In the genomic region with DNA sequence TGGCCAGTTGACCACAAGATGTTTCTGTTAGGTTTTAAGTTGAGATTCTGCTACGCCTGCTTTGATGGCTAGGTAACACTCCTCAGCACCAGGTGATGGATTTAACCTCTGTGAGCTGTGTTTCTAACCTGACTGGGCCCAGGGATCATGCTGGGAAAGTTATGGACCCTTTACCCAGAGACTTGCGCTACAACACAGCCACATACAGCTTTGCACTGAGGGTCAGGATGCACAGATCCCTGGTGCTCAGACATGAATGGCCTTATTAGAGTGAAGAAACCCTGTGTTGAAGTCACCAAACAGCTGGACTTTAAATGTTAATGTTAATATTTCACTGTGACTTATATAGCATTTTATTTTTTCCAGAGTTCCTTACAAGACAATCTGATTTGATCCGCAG, we compare ENCODE assay signal across 1 cellular context.
TF ChIP-seq lines count a peak whose summit lies in the region.

No MANE protein-coding gene starts in this region.

TF ChIP-seq in HepG2, 621 proteins besides CTCF, POLR2A, EP300 and RAD21 (continued from another document and continues in another):
- TF ChIP-seq, protein P1, sequence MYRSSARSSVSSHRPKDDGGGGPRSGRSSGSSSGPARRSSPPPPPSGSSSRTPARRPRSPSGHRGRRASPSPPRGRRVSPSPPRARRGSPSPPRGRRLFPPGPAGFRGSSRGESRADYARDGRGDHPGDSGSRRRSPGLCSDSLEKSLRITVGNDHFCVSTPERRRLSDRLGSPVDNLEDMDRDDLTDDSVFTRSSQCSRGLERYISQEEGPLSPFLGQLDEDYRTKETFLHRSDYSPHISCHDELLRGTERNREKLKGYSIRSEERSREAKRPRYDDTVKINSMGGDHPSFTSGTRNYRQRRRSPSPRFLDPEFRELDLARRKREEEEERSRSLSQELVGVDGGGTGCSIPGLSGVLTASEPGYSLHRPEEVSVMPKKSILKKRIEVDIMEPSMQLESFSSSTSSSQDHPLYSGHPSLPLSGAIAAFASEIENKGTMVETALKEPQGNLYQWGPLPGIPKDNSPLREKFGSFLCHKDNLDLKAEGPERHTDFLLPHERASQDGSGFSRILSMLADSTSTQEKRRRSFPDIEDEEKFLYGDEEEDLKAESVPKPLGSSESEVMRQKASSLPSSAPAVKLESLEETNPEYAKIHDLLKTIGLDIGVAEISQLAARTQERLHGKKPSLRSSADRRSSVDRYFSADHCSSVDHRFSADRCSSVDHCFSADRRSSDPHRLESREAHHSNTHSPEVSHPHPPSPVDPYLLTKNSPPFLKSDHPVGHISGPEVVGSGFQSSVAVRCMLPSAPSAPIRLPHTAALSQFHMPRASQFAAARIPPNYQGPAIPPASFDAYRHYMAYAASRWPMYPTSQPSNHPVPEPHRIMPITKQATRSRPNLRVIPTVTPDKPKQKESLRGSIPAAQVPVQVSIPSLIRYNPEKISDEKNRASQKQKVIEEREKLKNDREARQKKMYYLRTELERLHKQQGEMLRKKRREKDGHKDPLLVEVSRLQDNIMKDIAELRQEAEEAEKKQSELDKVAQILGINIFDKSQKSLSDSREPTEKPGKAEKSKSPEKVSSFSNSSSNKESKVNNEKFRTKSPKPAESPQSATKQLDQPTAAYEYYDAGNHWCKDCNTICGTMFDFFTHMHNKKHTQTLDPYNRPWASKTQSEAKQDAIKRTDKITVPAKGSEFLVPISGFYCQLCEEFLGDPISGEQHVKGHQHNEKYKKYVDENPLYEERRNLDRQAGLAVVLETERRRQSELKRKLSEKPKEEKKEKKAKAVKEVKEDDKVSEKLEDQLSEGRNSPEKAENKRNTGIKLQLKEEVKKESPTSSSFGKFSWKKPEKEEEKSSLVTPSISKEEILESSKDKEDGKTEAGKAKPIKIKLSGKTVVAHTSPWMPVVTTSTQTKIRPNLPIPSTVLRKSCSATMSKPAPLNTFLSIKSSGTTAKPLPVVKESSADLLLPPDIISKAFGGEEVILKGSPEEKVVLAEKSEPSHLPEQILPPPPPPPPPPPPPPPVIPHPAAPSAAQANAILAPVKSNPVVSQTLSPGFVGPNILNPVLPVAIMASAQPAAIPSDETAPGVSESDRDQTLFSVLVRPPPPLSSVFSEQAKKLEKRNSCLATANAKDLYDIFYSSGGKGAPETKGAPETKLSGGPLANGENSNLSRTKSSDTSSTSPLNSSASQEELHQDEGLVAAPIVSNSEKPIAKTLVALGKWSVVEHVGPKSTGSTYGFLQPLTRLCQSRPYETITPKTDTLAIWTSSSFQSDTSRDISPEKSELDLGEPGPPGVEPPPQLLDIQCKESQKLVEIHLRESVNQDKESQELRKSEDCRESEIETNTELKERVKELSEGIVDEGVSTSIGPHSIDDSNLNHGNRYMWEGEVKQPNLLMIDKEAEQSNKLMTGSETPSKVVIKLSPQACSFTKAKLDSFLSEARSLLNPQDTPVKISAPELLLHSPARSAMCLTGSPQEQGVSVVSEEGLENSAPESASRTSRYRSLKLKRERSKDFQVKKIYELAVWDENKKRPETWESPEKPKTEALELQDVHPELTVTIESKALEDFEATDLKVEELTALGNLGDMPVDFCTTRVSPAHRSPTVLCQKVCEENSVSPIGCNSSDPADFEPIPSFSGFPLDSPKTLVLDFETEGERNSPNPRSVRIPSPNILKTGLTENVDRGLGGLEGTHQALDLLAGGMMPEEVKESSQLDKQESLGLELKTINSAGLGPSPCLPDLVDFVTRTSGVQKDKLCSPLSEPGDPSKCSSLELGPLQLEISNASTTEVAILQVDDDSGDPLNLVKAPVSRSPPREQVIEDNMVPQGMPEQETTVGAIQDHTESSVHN (CRISPR knock-in tag; IDR thresholded peaks at IDR 0.05) = no peak
- TF ChIP-seq ZNF629 (CRISPR knock-in tag; conservative IDR thresholded peaks at IDR 0.05) (0 out of 2 replicates have a peak, but pooled peaks have one; percentile 3), JUN (CRISPR knock-in tag; IDR thresholded peaks at IDR 0.05) (no peak), SIX1 (CRISPR knock-in tag; IDR thresholded peaks at IDR 0.05; ENCODE audit: borderline replicate concordance) (no peak), ZFP36 (IDR thresholded peaks at IDR 0.05; ENCODE audit: borderline replicate concordance, low read depth, low read length, partially characterized antibody) (no peak), TERF1 (CRISPR knock-in tag; IDR thresholded peaks at IDR 0.05) (no peak), ZNF232 (CRISPR knock-in tag; IDR thresholded peaks at IDR 0.05; ENCODE audit: borderline replicate concordance) (no peak), BRF2 (CRISPR knock-in tag; IDR thresholded peaks at IDR 0.05) (no peak), ZNF891 (CRISPR knock-in tag; IDR thresholded peaks at IDR 0.05) (no peak), FIP1L1 (IDR thresholded peaks at IDR 0.05; ENCODE audit: borderline replicate concordance, insufficient read depth, low read depth, low read length) (no peak), HNRNPL (IDR thresholded peaks at IDR 0.05; ENCODE audit: low read depth, low read length) (no peak), ESRRA (CRISPR knock-in tag; IDR thresholded peaks at IDR 0.05; ENCODE audit: low read depth) (0 out of 2 replicates have a peak, but pooled peaks have one; percentile 14), ZNF749 (CRISPR knock-in tag; IDR thresholded peaks at IDR 0.05; ENCODE audit: borderline replicate concordance) (no peak), CREB1 (IDR thresholded peaks at IDR 0.05) (no peak), CREB1 (CRISPR knock-in tag; IDR thresholded peaks at IDR 0.05) (peak; percentile 11; the same call in 1 of the 2 replicates), SIN3A (IDR thresholded peaks at IDR 0.05; ENCODE audit: borderline replicate concordance, low read depth, low read length) (no peak), ZNF7 (CRISPR knock-in tag; IDR thresholded peaks at IDR 0.05) (no peak), ZNF460 (CRISPR knock-in tag; IDR thresholded peaks at IDR 0.05; ENCODE audit: borderline replicate concordance) (no peak), ZKSCAN8 (CRISPR knock-in tag; IDR thresholded peaks at IDR 0.05; ENCODE audit: borderline replicate concordance) (no peak), ZNF234 (CRISPR knock-in tag; conservative IDR thresholded peaks at IDR 0.05) (no peak), ZNF513 (CRISPR knock-in tag; conservative IDR thresholded peaks at IDR 0.05) (no peak), ZZZ3 (CRISPR knock-in tag; IDR thresholded peaks at IDR 0.05; ENCODE audit: borderline replicate concordance) (no peak), MED8 (CRISPR knock-in tag; IDR thresholded peaks at IDR 0.05; ENCODE audit: insufficient replicate concordance) (no peak), ZNF530 (CRISPR knock-in tag; IDR thresholded peaks at IDR 0.05; ENCODE audit: low read depth) (no peak), HNF4G (IDR thresholded peaks at IDR 0.05; ENCODE audit: borderline replicate concordance, low read depth, low read length) (no peak), HNF4G (CRISPR knock-in tag; IDR thresholded peaks at IDR 0.05; ENCODE audit: borderline replicate concordance, low read depth) (no peak)
- TF ChIP-seq, protein P2, sequence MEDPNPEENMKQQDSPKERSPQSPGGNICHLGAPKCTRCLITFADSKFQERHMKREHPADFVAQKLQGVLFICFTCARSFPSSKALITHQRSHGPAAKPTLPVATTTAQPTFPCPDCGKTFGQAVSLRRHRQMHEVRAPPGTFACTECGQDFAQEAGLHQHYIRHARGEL (CRISPR knock-in tag; IDR thresholded peaks at IDR 0.05) = no peak
- TF ChIP-seq, protein P3, sequence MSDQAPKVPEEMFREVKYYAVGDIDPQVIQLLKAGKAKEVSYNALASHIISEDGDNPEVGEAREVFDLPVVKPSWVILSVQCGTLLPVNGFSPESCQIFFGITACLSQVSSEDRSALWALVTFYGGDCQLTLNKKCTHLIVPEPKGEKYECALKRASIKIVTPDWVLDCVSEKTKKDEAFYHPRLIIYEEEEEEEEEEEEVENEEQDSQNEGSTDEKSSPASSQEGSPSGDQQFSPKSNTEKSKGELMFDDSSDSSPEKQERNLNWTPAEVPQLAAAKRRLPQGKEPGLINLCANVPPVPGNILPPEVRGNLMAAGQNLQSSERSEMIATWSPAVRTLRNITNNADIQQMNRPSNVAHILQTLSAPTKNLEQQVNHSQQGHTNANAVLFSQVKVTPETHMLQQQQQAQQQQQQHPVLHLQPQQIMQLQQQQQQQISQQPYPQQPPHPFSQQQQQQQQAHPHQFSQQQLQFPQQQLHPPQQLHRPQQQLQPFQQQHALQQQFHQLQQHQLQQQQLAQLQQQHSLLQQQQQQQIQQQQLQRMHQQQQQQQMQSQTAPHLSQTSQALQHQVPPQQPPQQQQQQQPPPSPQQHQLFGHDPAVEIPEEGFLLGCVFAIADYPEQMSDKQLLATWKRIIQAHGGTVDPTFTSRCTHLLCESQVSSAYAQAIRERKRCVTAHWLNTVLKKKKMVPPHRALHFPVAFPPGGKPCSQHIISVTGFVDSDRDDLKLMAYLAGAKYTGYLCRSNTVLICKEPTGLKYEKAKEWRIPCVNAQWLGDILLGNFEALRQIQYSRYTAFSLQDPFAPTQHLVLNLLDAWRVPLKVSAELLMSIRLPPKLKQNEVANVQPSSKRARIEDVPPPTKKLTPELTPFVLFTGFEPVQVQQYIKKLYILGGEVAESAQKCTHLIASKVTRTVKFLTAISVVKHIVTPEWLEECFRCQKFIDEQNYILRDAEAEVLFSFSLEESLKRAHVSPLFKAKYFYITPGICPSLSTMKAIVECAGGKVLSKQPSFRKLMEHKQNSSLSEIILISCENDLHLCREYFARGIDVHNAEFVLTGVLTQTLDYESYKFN (CRISPR knock-in tag; conservative IDR thresholded peaks at IDR 0.05) = peak; percentile 14; the same call in 1 of the 2 replicates
- TF ChIP-seq, protein P4, sequence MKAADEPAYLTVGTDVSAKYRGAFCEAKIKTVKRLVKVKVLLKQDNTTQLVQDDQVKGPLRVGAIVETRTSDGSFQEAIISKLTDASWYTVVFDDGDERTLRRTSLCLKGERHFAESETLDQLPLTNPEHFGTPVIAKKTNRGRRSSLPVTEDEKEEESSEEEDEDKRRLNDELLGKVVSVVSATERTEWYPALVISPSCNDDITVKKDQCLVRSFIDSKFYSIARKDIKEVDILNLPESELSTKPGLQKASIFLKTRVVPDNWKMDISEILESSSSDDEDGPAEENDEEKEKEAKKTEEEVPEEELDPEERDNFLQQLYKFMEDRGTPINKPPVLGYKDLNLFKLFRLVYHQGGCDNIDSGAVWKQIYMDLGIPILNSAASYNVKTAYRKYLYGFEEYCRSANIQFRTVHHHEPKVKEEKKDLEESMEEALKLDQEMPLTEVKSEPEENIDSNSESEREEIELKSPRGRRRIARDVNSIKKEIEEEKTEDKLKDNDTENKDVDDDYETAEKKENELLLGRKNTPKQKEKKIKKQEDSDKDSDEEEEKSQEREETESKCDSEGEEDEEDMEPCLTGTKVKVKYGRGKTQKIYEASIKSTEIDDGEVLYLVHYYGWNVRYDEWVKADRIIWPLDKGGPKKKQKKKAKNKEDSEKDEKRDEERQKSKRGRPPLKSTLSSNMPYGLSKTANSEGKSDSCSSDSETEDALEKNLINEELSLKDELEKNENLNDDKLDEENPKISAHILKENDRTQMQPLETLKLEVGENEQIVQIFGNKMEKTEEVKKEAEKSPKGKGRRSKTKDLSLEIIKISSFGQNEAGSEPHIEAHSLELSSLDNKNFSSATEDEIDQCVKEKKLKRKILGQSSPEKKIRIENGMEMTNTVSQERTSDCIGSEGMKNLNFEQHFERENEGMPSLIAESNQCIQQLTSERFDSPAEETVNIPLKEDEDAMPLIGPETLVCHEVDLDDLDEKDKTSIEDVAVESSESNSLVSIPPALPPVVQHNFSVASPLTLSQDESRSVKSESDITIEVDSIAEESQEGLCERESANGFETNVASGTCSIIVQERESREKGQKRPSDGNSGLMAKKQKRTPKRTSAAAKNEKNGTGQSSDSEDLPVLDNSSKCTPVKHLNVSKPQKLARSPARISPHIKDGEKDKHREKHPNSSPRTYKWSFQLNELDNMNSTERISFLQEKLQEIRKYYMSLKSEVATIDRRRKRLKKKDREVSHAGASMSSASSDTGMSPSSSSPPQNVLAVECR (CRISPR knock-in tag; IDR thresholded peaks at IDR 0.05; ENCODE audit: borderline replicate concordance) = peak; percentile 7; the same call in 1 of the 2 replicates
- TF ChIP-seq, protein P5, sequence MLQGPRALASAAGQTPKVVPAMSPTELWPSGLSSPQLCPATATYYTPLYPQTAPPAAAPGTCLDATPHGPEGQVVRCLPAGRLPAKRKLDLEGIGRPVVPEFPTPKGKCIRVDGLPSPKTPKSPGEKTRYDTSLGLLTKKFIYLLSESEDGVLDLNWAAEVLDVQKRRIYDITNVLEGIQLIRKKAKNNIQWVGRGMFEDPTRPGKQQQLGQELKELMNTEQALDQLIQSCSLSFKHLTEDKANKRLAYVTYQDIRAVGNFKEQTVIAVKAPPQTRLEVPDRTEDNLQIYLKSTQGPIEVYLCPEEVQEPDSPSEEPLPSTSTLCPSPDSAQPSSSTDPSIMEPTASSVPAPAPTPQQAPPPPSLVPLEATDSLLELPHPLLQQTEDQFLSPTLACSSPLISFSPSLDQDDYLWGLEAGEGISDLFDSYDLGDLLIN (CRISPR knock-in tag; IDR thresholded peaks at IDR 0.05; ENCODE audit: borderline replicate concordance) = no peak
- TF ChIP-seq, protein P6, sequence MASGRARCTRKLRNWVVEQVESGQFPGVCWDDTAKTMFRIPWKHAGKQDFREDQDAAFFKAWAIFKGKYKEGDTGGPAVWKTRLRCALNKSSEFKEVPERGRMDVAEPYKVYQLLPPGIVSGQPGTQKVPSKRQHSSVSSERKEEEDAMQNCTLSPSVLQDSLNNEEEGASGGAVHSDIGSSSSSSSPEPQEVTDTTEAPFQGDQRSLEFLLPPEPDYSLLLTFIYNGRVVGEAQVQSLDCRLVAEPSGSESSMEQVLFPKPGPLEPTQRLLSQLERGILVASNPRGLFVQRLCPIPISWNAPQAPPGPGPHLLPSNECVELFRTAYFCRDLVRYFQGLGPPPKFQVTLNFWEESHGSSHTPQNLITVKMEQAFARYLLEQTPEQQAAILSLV (CRISPR knock-in tag; IDR thresholded peaks at IDR 0.05; ENCODE audit: borderline replicate concordance) = no peak
